Comparison of ENCODE assay signal across 19 cellular contexts in the genomic region with DNA sequence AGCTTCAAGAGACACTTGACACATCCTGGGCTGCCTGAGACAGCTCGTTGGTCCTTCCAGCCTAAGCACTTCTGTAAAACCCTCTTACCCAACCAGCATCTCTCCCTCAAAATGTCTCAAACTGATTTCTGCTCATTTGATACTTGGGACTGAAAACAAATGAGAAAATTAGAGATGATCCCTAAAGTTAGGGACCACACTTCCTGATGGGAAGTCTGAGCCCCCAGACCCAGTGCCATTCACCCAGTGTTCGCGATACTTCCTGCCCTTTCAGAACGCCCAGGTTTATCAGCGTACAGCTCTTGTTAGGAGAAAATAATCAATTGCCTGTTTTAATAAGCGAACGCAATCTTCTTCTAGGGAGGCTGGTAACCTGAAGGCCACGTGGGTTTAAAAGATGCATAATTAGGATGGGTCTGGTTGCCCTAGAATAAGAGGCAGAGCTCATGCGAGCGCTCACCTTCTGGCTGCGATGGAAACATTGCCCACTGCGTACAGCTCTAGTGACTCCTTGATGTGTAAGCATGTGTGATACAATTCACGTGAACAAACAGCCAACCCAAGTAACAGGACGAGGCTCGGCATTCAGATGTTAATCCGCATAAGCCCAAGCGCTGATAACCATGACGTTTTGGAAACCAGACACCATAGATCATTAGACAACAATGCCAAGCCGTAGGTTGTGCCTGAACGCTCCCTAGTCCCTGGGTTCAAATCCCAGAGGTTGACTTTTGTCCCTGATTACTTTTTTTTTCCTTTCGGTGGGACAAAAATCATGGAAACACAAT.
DNase-seq lines count a peak whose midpoint lies in the region; ATAC-seq and TF ChIP-seq lines count a peak whose summit lies in the region.
"Had no signal": no experiment of that assay in that cellular context is flagged by ENCODE, and none has a peak within 500 bp of the region (broad histone marks: within the 10 kb centered on the region; RNA-seq: fewer than 3 reads in every experiment).

No MANE protein-coding gene starts in this region.

- BruUV-seq in IMR-90 (replicated peaks; lab: Mats Ljungman, UMichigan) = no TSS peak

- H3K79me2 ChIP-seq in GM23248 (ENCODE audit: insufficient read depth) = no peaks in the 10 kb centered on the region

- no peak overlapping the region for H3K14ac ChIP-seq in IMR-90 (replicated peaks; ENCODE audit: low read depth, low read length)

- H2BK20ac ChIP-seq in IMR-90 (ENCODE audit: low read depth, low read length) = no peak overlapping the region

- WGBS in IMR-90 (ENCODE audit: extremely low coverage in 2 of 2, insufficient read length in 1 of 2), 2 experiments = 50% methylated on average over 7 of the region's 21 CpGs; no CpG with 5 or more reads in 1 of the 2 experiments
- 64 to 66% methylated on average over 21 of the region's 21 CpGs for WGBS in GM23248 (ENCODE audit: low coverage in 1 of 2, low lambda C conversion rate in 2 of 2, missing lambda C conversion rate in 2 of 2), 2 experiments

- in situ Hi-C loops in IMR-90 (cut with MboI; ENCODE audit: low sequenced_read_pairs) (no loop called here), GM23248 (cut with MboI) (no loop called here)

- H2BK120ac ChIP-seq in IMR-90 (ENCODE audit: low read depth, low read length) = no peak overlapping the region

- H4K5ac ChIP-seq in IMR-90 (ENCODE audit: low read depth, low read length) = no peak overlapping the region

- POLR2A ChIA-PET in IMR-90 (lab: Charles Lee; ENCODE audit: unreplicated experiment) = interaction anchor here (0.6 kb wide), 1 partner anchor 18 kb away, joined by 4 read pairs; no protein-coding TSS in a partner anchor

- H3K9me3 ChIP-seq in IMR-90 (ENCODE audit: control insufficient read depth, insufficient read depth, low read length) (no peaks in the 10 kb centered on the region), GM23248 (ENCODE audit: low read depth) (no peaks in the 10 kb centered on the region)
- H3K9me3 ChIP-seq: SK-N-SH had no signal

- H3F3A ChIP-seq in GM23248 (ENCODE audit: insufficient read depth) = no peaks in the 10 kb centered on the region

- H3K23ac ChIP-seq in IMR-90 (ENCODE audit: low read depth, low read length) = no peak overlapping the region

- H3K4me2 ChIP-seq in IMR-90 (ENCODE audit: low read depth, low read length) (no peak overlapping the region), GM23248 (ENCODE audit: unreplicated experiment) (no peak overlapping the region)
- H3K4me2 ChIP-seq: SK-N-SH had no signal

- H4K20me1 ChIP-seq in IMR-90 (ENCODE audit: insufficient read depth, low read length) = no peaks in the 10 kb centered on the region
- H4K20me1 ChIP-seq in GM23248 (ENCODE audit: insufficient read depth) = no peaks in the 10 kb centered on the region

- CTCF ChIA-PET in IMR-90 (lab: Yijun Ruan, JAX) = interaction anchor here (0.6 kb wide), 1 partner anchor 1309 kb away, joined by 3 read pairs; no protein-coding TSS in a partner anchor

- no peak overlapping the region for H3K4ac ChIP-seq in IMR-90 (ENCODE audit: low read depth, low read length)

- no peak overlapping the region for H2AK9ac ChIP-seq in IMR-90 (replicated peaks; ENCODE audit: low read depth, low read length, poor library complexity)

- no peaks in the 10 kb centered on the region for H3K4me1 ChIP-seq in IMR-90 (ENCODE audit: control insufficient read depth, insufficient read depth, low read length)
- H3K4me1 ChIP-seq in GM23248 (ENCODE audit: insufficient read depth) = no peaks in the 10 kb centered on the region

- no peak overlapping the region for H3K27ac ChIP-seq in IMR-90 (ENCODE audit: insufficient read depth, low read length)
- H3K27ac ChIP-seq in GM23248 = no peak overlapping the region

- no peaks in the 10 kb centered on the region for H3K79me1 ChIP-seq in IMR-90 (ENCODE audit: low read depth in 1 of 2, low read length in 2 of 2)

- dilution Hi-C loops in IMR-90 (cut with HindIII; ENCODE audit: low sequenced_read_pairs, unreplicated experiment) = no loop called here

- no peak for ATAC-seq in IMR-90 (ENCODE audit: low read depth)
- ATAC-seq in HG02852 (IDR thresholded peaks at IDR 0.05; ENCODE audit: unreplicated experiment) = no peak
- ATAC-seq in HG02973 (IDR thresholded peaks at IDR 0.05; ENCODE audit: unreplicated experiment) = no peak
- ATAC-seq: K562 had no signal

- intact Hi-C loops in IMR-90 (cut with micrococcal nuclease) = no loop called here

- H3K36me3 ChIP-seq in IMR-90 (ENCODE audit: control insufficient read depth, insufficient read depth, low read length) (no peaks in the 10 kb centered on the region), GM23248 (ENCODE audit: low read depth) (no peaks in the 10 kb centered on the region)

- H3K9ac ChIP-seq in IMR-90 (ENCODE audit: low read depth, low read length) (no peak overlapping the region), GM23248 (no peak overlapping the region)
- H3K9ac ChIP-seq: SK-N-SH had no signal

- no peak for TF ChIP-seq POLR2A in IMR-90 (IDR thresholded peaks at IDR 0.05; ENCODE audit: low read depth, low read length)

- H2AK5ac ChIP-seq in IMR-90 (ENCODE audit: low read depth, low read length) = no peak overlapping the region

- H2BK15ac ChIP-seq in IMR-90 (ENCODE audit: low read depth, low read length) = no peak overlapping the region

- H2BK5ac ChIP-seq in IMR-90 (ENCODE audit: low read depth, low read length, poor library complexity, severe bottlenecking) = no peak overlapping the region

- H3K56ac ChIP-seq in IMR-90 (ENCODE audit: extremely low read depth, insufficient read depth, low read length) = no peak overlapping the region

- H4K8ac ChIP-seq in IMR-90 (ENCODE audit: low read depth in 2 of 2, low read length in 2 of 2) = no peak overlapping the region

- H3K27me3 ChIP-seq in IMR-90 (ENCODE audit: control insufficient read depth, insufficient read depth, low read length) (peaks cover 25% of the 10 kb centered on the region), GM23248 (replicated peaks; ENCODE audit: insufficient read depth) (peaks cover 62% of the 10 kb centered on the region)

- no peak overlapping the region for H3K18ac ChIP-seq in IMR-90 (ENCODE audit: low read depth, low read length)

- no peak for TF ChIP-seq RAD21 in IMR-90 (IDR thresholded peaks at IDR 0.05; ENCODE audit: low read length)

- no peaks in the 10 kb centered on the region for H3K9me2 ChIP-seq in GM23248 (ENCODE audit: insufficient read depth)
- H3K9me2 ChIP-seq: SK-N-SH had no signal

- peaks cover 2% of the 10 kb centered on the region; the same call in 1 of the 2 replicates for H3K9me1 ChIP-seq in IMR-90 (ENCODE audit: insufficient read depth, low read length)

- no peak for TF ChIP-seq CTCF in IMR-90 (conservative IDR thresholded peaks at IDR 0.05; ENCODE audit: low read depth, low read length)

- H3K4me3 ChIP-seq in IMR-90 (ENCODE audit: insufficient read depth, low read depth, low read length) = no peak overlapping the region
- no peak overlapping the region for H3K4me3 ChIP-seq in GM23248
- H3K4me3 ChIP-seq: K562 had no signal

- no peak for DNase-seq in IMR-90
- peak; percentile 44 for DNase-seq in astrocyte of the hippocampus (ENCODE audit: low read depth, low spot score)
- peak; percentile 60 for DNase-seq in islet precursor cell
- no peak for DNase-seq in GM23248
- no peak for DNase-seq in GDM1 (lab: John Stamatoyannopoulos, UW)
- DNase-seq: ACHN, C1 segment of cervical spinal cord, H9, NCI-H1092 treated with DMSO at 0.1 percent for 48 hours, NCI-H146, NCI-H2029 treated with DMSO at 0.1 percent for 48 hours, NCI-H2171 treated with DMSO at 0.1 percent for 48 hours, NCI-H446, NCI-H69, SHP77, SK-N-SH had no signal

- no peak overlapping the region for H4K91ac ChIP-seq in IMR-90 (ENCODE audit: insufficient read depth, low read depth, low read length)

- H2AFZ ChIP-seq in IMR-90 (replicated peaks; ENCODE audit: low read length, poor library complexity) (peak overlapping the region; percentile 27), GM23248 (no peak overlapping the region)

TF ChIP-seq in IMR-90, 13 proteins besides CTCF, POLR2A, EP300 and RAD21:
- no peak for TF ChIP-seq RCOR1 (IDR thresholded peaks at IDR 0.05; ENCODE audit: insufficient replicate concordance, low read length)
- TF ChIP-seq, protein P1, sequence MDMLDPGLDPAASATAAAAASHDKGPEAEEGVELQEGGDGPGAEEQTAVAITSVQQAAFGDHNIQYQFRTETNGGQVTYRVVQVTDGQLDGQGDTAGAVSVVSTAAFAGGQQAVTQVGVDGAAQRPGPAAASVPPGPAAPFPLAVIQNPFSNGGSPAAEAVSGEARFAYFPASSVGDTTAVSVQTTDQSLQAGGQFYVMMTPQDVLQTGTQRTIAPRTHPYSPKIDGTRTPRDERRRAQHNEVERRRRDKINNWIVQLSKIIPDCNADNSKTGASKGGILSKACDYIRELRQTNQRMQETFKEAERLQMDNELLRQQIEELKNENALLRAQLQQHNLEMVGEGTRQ (IDR thresholded peaks at IDR 0.05; ENCODE audit: low read depth, low read length) = no peak
- TF ChIP-seq CHD1 (IDR thresholded peaks at IDR 0.05; ENCODE audit: low read depth, low read length) = no peak
- TF ChIP-seq CEBPB (IDR thresholded peaks at IDR 0.05; ENCODE audit: low read depth, low read length) = no peak
- no peak for TF ChIP-seq NFE2L2 (IDR thresholded peaks at IDR 0.05; ENCODE audit: low read depth, low read length)
- TF ChIP-seq MAFK (IDR thresholded peaks at IDR 0.05; ENCODE audit: low read depth, low read length) = no peak
- TF ChIP-seq MXI1 (IDR thresholded peaks at IDR 0.05; ENCODE audit: borderline replicate concordance, low read depth, low read length) = no peak
- TF ChIP-seq, protein P2, sequence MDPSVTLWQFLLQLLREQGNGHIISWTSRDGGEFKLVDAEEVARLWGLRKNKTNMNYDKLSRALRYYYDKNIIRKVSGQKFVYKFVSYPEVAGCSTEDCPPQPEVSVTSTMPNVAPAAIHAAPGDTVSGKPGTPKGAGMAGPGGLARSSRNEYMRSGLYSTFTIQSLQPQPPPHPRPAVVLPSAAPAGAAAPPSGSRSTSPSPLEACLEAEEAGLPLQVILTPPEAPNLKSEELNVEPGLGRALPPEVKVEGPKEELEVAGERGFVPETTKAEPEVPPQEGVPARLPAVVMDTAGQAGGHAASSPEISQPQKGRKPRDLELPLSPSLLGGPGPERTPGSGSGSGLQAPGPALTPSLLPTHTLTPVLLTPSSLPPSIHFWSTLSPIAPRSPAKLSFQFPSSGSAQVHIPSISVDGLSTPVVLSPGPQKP (IDR thresholded peaks at IDR 0.05; ENCODE audit: borderline replicate concordance, low read depth, low read length) = no peak
- TF ChIP-seq MAZ (IDR thresholded peaks at IDR 0.05; ENCODE audit: borderline replicate concordance, low read depth, low read length) = no peak
- no peak for TF ChIP-seq BHLHE40 (IDR thresholded peaks at IDR 0.05; ENCODE audit: low read depth, low read length)
- TF ChIP-seq RFX5 (IDR thresholded peaks at IDR 0.05; ENCODE audit: low read depth, low read length) = no peak
- TF ChIP-seq SMC3 (IDR thresholded peaks at IDR 0.05; ENCODE audit: low read depth, low read length) = no peak
- no peak for TF ChIP-seq FOS (IDR thresholded peaks at IDR 0.05; ENCODE audit: low read depth, low read length)
TF ChIP-seq in IMR-90: peak in this region for 0.

Comparison
In these comparisons a context has a peak if more than half of its experiments do, and no peak if none do; other contexts are left out.
1. DNase-seq: peak in astrocyte of the hippocampus (single experiment) and islet precursor cell (single experiment); none in IMR-90 (single experiment), GM23248 (single experiment) and GDM1 (single experiment).